In the genomic region with DNA sequence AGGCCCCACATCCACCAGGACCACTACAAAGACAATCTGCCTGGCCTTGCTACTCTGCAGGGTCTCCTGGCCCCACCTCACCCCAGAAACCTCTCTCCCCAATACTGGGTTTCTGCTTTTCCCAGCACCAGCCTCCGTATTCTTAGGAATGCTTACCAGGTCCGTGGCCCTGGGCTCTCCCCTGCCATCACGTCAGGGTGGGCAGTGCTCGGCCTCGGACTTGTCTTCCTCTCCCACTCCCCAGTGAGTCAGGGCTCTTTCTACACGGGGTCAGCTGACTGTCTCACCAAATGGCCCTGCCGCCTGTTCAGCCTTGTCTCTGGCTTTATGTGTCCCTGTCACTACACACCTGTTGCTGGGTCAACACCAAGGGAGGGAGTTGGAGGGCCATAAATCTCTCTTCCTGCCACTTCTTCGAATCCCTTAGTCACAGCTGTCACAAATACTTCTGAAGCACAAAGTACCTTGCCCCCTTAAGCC, we compare ENCODE assay signal across 1 cellular context.
TF ChIP-seq lines count a peak whose summit lies in the region.

No MANE protein-coding gene starts in this region.

TF ChIP-seq in K562, 482 proteins besides CTCF, POLR2A, EP300 and RAD21:
- no peak for TF ChIP-seq ZSCAN32 (CRISPR knock-in tag; IDR thresholded peaks at IDR 0.05)
- TF ChIP-seq CBFA2T2 (conservative IDR thresholded peaks at IDR 0.05) = peak; percentile 44; the same call in 1 of the 2 replicates
- TF ChIP-seq, protein P1, sequence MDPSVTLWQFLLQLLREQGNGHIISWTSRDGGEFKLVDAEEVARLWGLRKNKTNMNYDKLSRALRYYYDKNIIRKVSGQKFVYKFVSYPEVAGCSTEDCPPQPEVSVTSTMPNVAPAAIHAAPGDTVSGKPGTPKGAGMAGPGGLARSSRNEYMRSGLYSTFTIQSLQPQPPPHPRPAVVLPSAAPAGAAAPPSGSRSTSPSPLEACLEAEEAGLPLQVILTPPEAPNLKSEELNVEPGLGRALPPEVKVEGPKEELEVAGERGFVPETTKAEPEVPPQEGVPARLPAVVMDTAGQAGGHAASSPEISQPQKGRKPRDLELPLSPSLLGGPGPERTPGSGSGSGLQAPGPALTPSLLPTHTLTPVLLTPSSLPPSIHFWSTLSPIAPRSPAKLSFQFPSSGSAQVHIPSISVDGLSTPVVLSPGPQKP (CRISPR knock-in tag; IDR thresholded peaks at IDR 0.05) = no peak
- TF ChIP-seq CBFA2T3 (IDR thresholded peaks at IDR 0.05) = peak; percentile 51
- TF ChIP-seq MEIS2 (IDR thresholded peaks at IDR 0.05; ENCODE audit: partially characterized antibody) = peak; percentile 98
- TF ChIP-seq HNRNPK (IDR thresholded peaks at IDR 0.05; ENCODE audit: low read depth, low read length, poor library complexity, severe bottlenecking) = no peak
- TF ChIP-seq, protein P2, sequence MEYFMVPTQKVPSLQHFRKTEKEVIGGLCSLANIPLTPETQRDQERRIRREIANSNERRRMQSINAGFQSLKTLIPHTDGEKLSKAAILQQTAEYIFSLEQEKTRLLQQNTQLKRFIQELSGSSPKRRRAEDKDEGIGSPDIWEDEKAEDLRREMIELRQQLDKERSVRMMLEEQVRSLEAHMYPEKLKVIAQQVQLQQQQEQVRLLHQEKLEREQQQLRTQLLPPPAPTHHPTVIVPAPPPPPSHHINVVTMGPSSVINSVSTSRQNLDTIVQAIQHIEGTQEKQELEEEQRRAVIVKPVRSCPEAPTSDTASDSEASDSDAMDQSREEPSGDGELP (CRISPR knock-in tag; IDR thresholded peaks at IDR 0.05; ENCODE audit: borderline replicate concordance) = peak; percentile 48; the same call in 1 of the 2 replicates
- peak; percentile 50 for TF ChIP-seq RFX1 (IDR thresholded peaks at IDR 0.05)
- TF ChIP-seq C11orf30 (IDR thresholded peaks at IDR 0.05; ENCODE audit: low read depth) = peak; percentile 60
- TF ChIP-seq, protein P3, sequence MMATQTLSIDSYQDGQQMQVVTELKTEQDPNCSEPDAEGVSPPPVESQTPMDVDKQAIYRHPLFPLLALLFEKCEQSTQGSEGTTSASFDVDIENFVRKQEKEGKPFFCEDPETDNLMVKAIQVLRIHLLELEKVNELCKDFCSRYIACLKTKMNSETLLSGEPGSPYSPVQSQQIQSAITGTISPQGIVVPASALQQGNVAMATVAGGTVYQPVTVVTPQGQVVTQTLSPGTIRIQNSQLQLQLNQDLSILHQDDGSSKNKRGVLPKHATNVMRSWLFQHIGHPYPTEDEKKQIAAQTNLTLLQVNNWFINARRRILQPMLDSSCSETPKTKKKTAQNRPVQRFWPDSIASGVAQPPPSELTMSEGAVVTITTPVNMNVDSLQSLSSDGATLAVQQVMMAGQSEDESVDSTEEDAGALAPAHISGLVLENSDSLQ (IDR thresholded peaks at IDR 0.05) = peak; percentile 94
- TF ChIP-seq, protein P4, sequence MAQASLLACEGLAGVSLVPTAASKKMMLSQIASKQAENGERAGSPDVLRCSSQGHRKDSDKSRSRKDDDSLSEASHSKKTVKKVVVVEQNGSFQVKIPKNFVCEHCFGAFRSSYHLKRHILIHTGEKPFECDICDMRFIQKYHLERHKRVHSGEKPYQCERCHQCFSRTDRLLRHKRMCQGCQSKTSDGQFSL (CRISPR knock-in tag; IDR thresholded peaks at IDR 0.05) = no peak
- TF ChIP-seq, protein P4 (tag; IDR thresholded peaks at IDR 0.05) = no peak
- TF ChIP-seq PBX2 (CRISPR knock-in tag; IDR thresholded peaks at IDR 0.05; ENCODE audit: low read depth) = no peak
- peak; percentile 91 for TF ChIP-seq PBX2 (tag; conservative IDR thresholded peaks at IDR 0.05; ENCODE audit: low read depth)
- peak; percentile 57 for TF ChIP-seq ZNF316 (IDR thresholded peaks at IDR 0.05)
- no peak for TF ChIP-seq RHOXF2B (CRISPR knock-in tag; conservative IDR thresholded peaks at IDR 0.05)
- TF ChIP-seq NFE2 (IDR thresholded peaks at IDR 0.05; ENCODE audit: low read depth) = peak; percentile 51
- no peak for TF ChIP-seq KAT2B (IDR thresholded peaks at IDR 0.05; ENCODE audit: low read depth, low read length)
- TF ChIP-seq SOX6 (IDR thresholded peaks at IDR 0.05) = 0 out of 2 replicates have a peak, but pooled peaks have one; percentile 14
- TF ChIP-seq HDAC1 (IDR thresholded peaks at IDR 0.05) = peak in 1 of 2 experiments; percentile 15; a peak in 1 of 4 replicates
- no peak for TF ChIP-seq ELK3 (CRISPR knock-in tag; IDR thresholded peaks at IDR 0.05)
- TF ChIP-seq ZBTB7A (IDR thresholded peaks at IDR 0.05; ENCODE audit: borderline replicate concordance, control insufficient read depth, low read depth, low read length) = peak; percentile 23; the same call in 1 of the 2 replicates
- no peak for TF ChIP-seq TEAD1 (CRISPR knock-in tag; IDR thresholded peaks at IDR 0.05)
